17 cellular contexts compared by ENCODE assay signal in the genomic region with DNA sequence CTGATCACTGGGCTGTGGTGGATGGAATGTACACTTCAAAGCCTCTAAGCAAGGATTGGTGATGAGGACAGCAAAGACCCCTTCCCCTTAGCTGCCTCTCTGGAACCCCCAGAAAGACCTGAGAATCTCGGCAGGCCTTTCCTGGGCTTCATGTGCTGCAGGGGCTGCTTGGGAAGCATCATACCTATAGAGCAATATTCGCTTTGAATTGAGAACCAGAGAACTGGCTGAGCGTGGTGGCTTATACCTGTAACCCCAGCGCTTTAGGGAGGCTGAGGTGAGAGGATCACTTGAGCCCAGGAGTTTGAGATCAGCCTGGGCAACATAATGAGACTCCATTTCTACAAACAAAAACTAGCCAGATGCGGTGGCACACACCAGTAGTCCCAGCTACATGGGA.
"Had no signal": no experiment of that assay in that cellular context is flagged by ENCODE, and none has a peak within 500 bp of the region (broad histone marks: within the 10 kb centered on the region; RNA-seq: fewer than 3 reads in every experiment).

No MANE protein-coding gene starts in this region.

- H3K36me3 ChIP-seq: breast epithelium had no signal

- DNase-seq: activated CD4-positive, alpha-beta memory T cell treated with anti-CD3 and anti-CD28 coated beads, Interleukin-2, amount 10 ng/mL, durations not matched to agents 7 days and 5 days; activated effector memory CD4-positive, alpha-beta T cell treated with anti-CD3 and anti-CD28 coated beads, Interleukin-2, amount 50 U/mL, for 16 hours; anterior cingulate cortex; dorsolateral prefrontal cortex; esophagus squamous epithelium; foreskin fibroblast; glutamatergic neuron; mucosa of descending colon; naive thymus-derived CD8-positive, alpha-beta T cell; occipital lobe; stimulated activated CD4-positive, alpha-beta T cell treated with anti-CD3 and anti-CD28 coated beads, Interleukin-2, amount 100 ng/mL, for 48 hours; testis had no signal

- ATAC-seq: activated CD4-positive, CD25-positive, alpha-beta regulatory T cell treated with anti-CD3 and anti-CD28 coated beads, Interleukin-2, amount 50 U/mL, for 24 hours; mucosa of descending colon; naive thymus-derived CD8-positive, alpha-beta T cell had no signal

- H3K9me3 ChIP-seq: testis had no signal

- H3K27ac ChIP-seq: testis had no signal

- H3K27me3 ChIP-seq: breast epithelium, dorsolateral prefrontal cortex, esophagus squamous epithelium, testis had no signal

- H3K4me3 ChIP-seq: breast epithelium, dorsolateral prefrontal cortex, esophagus squamous epithelium, lung, mucosa of descending colon, testis had no signal

- H3K27ac Mint-ChIP-seq: activated CD4-positive, alpha-beta memory T cell treated with anti-CD3 and anti-CD28 coated beads, Interleukin-2, amount 10 ng/mL, durations not matched to agents 7 days and 5 days; activated naive CD8-positive, alpha-beta T cell; stimulated activated naive CD8-positive, alpha-beta T cell treated with anti-CD3 and anti-CD28 coated beads, Interleukin-15, Interleukin-2, amounts not matched to agents 100 ng/mL and 50 ng/mL, for 24 hours had no signal

- H3K27me3 Mint-ChIP-seq: activated naive CD8-positive, alpha-beta T cell had no signal

- H3K4me3 Mint-ChIP-seq: activated CD4-positive, alpha-beta memory T cell treated with anti-CD3 and anti-CD28 coated beads, Interleukin-2, amount 10 ng/mL, durations not matched to agents 7 days and 5 days; activated naive CD8-positive, alpha-beta T cell; naive thymus-derived CD8-positive, alpha-beta T cell; stimulated activated naive CD8-positive, alpha-beta T cell treated with anti-CD3 and anti-CD28 coated beads, Interleukin-15, Interleukin-2, amounts not matched to agents 100 ng/mL and 50 ng/mL, for 24 hours had no signal
